19 cellular contexts compared by ENCODE assay signal in the genomic region with DNA sequence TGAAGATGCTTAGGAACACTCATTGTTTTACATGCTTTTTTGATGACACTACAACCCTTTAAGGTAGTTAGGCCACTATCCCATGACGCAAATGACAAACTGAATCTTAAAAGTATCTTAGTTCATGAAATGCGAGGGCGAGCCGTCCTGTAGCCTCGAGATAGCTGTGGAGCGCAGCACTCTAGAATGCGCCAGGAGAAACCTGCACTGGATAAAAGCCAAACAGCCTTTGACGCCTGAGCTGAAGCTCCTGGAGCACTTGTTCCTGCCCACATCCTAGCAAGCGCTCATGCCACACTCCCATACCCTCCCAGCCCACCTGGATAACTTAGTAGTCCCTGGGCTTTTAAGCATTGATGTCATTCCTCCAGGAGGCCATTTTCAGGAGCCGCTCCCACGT.
DNase-seq lines count a peak whose midpoint lies in the region; TF ChIP-seq lines count a peak whose summit lies in the region.
"Had no signal": no experiment of that assay in that cellular context is flagged by ENCODE, and none has a peak within 500 bp of the region (broad histone marks: within the 10 kb centered on the region; RNA-seq: fewer than 3 reads in every experiment).

No MANE protein-coding gene starts in this region.

- H3K36me3 ChIP-seq in thyroid gland, result no peaks in the 10 kb centered on the region
- no peaks in the 10 kb centered on the region for H3K36me3 ChIP-seq in transverse colon
- H3K36me3 ChIP-seq: BLaER1 had no signal

- H3K27ac ChIP-seq in thyroid gland (no peak overlapping the region), transverse colon (no peak overlapping the region)
- H3K27ac ChIP-seq: 22Rv1, BLaER1, C4-2B, GM23248 had no signal

- H3K27me3 ChIP-seq in thyroid gland, result no peaks in the 10 kb centered on the region
- H3K27me3 ChIP-seq in transverse colon, result no peaks in the 10 kb centered on the region
- H3K27me3 ChIP-seq: BLaER1 had no signal

- intact Hi-C loops in thyroid gland (cut with DNase I), result no loop called here
- intact Hi-C loops in transverse colon (cut with DNase I; ENCODE audit: low total_unique reads), result no loop called here

- in situ Hi-C loops in transverse colon (cut with MboI; ENCODE audit: low pct_ligation_motif_present in 1 of 4, low pct_unique_long_range_greater_than_20kb in 1 of 4, low sequenced_read_pairs in 3 of 4), result no loop called here

- no peak for TF ChIP-seq EP300 in transverse colon (IDR thresholded peaks at IDR 0.05; ENCODE audit: low read depth)

- TF ChIP-seq POLR2A in thyroid gland (IDR thresholded peaks at IDR 0.05) (no peak), transverse colon (IDR thresholded peaks at IDR 0.05) (no peak)

- H3K4me3 ChIP-seq in thyroid gland (replicated peaks in 1 of 3) (no peak overlapping the region), transverse colon (no peak overlapping the region)
- H3K4me3 ChIP-seq: BLaER1, GM12878, GM23248 had no signal

- TF ChIP-seq CTCF in thyroid gland (IDR thresholded peaks at IDR 0.05) (no peak), transverse colon (IDR thresholded peaks at IDR 0.05) (no peak)

- DNase-seq in NCI-H2029 (lab: John Stamatoyannopoulos, UW), result peak; percentile 14
- DNase-seq in NCI-H2029 treated with DMSO at 0.1 percent for 48 hours (lab: John Stamatoyannopoulos, UW), result no peak
- DNase-seq in NCI-H748 (lab: John Stamatoyannopoulos, UW; ENCODE audit: unreplicated experiment), result peak; percentile 6
- DNase-seq in NCI-H748 treated with DMSO at 0.1 percent for 48 hours (lab: John Stamatoyannopoulos, UW), result no peak
- peak; percentile 61 to 63 for DNase-seq in thyroid gland
- DNase-seq in transverse colon, result no peak
- DNase-seq: CD4-positive, alpha-beta T cell; CD8-positive, alpha-beta memory T cell; DMS 273 treated with DMSO at 0.1 percent for 48 hours; DMS79; EL; GDM1; GM23248; H7; HCEC 1CT had no signal

- WGBS in thyroid gland, 2 donors, result 61 to 68% methylated on average over 11 of the region's 11 CpGs
- WGBS in transverse colon (ENCODE audit: low coverage in 1 of 2), 2 donors, result 70 to 75% methylated on average over 1 to 11 of the region's 11 CpGs

- H3K4me1 ChIP-seq in thyroid gland, result peaks cover 17 to 23% of the 10 kb centered on the region in 2 donors
- no peaks in the 10 kb centered on the region for H3K4me1 ChIP-seq in transverse colon

- H3K9me3 ChIP-seq in thyroid gland (no peaks in the 10 kb centered on the region), transverse colon (peaks cover 0 to 5% of the 10 kb centered on the region in 2 donors)
- H3K9me3 ChIP-seq: BLaER1 had no signal

Comparison
In these comparisons a context has a peak if more than half of its experiments do, and no peak if none do; other contexts are left out.
1. DNase-seq: peak in NCI-H2029 (single experiment), NCI-H748 (single experiment) and thyroid gland (2 of 2); none in NCI-H2029 treated with DMSO at 0.1 percent for 48 hours (single experiment), NCI-H748 treated with DMSO at 0.1 percent for 48 hours (single experiment) and transverse colon (single experiment).